In the genomic region with DNA sequence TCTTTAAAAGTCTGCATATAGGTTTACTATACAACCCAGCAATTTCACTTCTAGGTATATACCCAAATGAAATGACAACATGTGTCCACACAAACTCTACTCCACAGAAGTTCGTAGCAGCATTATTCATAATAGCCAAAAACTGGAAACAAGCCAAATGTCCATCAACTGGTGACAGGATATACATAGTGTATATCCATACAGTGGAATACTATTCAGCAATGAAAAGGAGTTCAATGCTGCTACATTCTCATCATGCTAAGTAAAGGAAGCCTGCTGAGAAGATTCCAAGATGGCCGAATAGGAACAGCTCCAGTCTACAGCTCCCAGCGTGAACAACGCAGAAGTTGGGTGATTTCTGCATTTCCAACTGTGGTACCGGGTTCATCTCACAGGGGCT, we compare ENCODE assay signal across 27 cellular contexts.
"Had no signal": no experiment of that assay in that cellular context is flagged by ENCODE, and none has a peak within 500 bp of the region (broad histone marks: within the 10 kb centered on the region; RNA-seq: fewer than 3 reads in every experiment).

No MANE protein-coding gene starts in this region.

- DNase-seq: stimulated activated CD4-positive, alpha-beta T cell treated with anti-CD3 and anti-CD28 coated beads, Interleukin-2, amount 100 ng/mL, for 48 hours; stimulated activated CD4-positive, alpha-beta T cell treated with anti-CD3 and anti-CD28 coated beads, Interleukin-4, amount 100 ng/mL, for 1 hour; stimulated activated CD4-positive, alpha-beta T cell treated with anti-CD3 and anti-CD28 coated beads, Interleukin-4, amount 100 ng/mL, for 24 hours; stimulated activated CD4-positive, alpha-beta T cell treated with anti-CD3 and anti-CD28 coated beads, Interleukin-4, amount 100 ng/mL, for 4 hours; stimulated activated CD8-positive, alpha-beta memory T cell treated with anti-CD3 and anti-CD28 coated beads, Interleukin-4, amount 100 ng/mL, for 48 hours; stimulated activated naive B cell treated with anti-CD40 and anti-IgM and Interleukin-4, amounts not matched to agents 10 μg/mL and 1 μg/mL and 100 μg/mL, for 72 hours; stimulated activated naive CD4-positive, alpha-beta T cell; stimulated activated naive CD4-positive, alpha-beta T cell treated with Interleukin-2 at 50 U/mL for 16 hours; stimulated activated naive CD8-positive, alpha-beta T cell treated with anti-CD3 and anti-CD28 coated beads, Interleukin-15, amount 100 ng/mL, for 72 hours; stimulated activated naive CD8-positive, alpha-beta T cell treated with anti-CD3 and anti-CD28 coated beads, Interleukin-15, Interleukin-2, amounts not matched to agents 100 U/mL and 50 U/mL, for 24 hours; stomach; substantia nigra; testis; thyroid gland; tibial artery; transverse colon; trophoblast cell; upper lobe of right lung; uterus had no signal

- H3K36me3 ChIP-seq: thoracic aorta, thyroid gland, upper lobe of right lung, uterus had no signal

- H3K4me1 ChIP-seq: stomach, suprapubic skin, testis, thyroid gland, tibial nerve, transverse colon, upper lobe of left lung, upper lobe of right lung, uterus, vagina had no signal

- H3K27me3 ChIP-seq: stomach, suprapubic skin, testis, thyroid gland, tibial artery, tibial nerve, transverse colon, upper lobe of left lung, upper lobe of right lung, uterus, vagina had no signal

- FAIRE-seq: urothelium cell line had no signal

- ATAC-seq: stimulated activated effector memory CD8-positive, alpha-beta T cell treated with anti-CD3 and anti-CD28 coated beads, Interleukin-12 subunit alpha, Interleukin-12 subunit beta, amount 100 ng/mL, for 72 hours; stimulated activated memory B cell treated with anti-CD40 and anti-IgM and Interleukin-4, amounts not matched to agents 10 μg/mL and 1 μg/mL and 100 μg/mL, for 72 hours; stimulated activated naive B cell treated with anti-CD40 and anti-IgM and Interleukin-4, amounts not matched to agents 10 μg/mL and 1 μg/mL and 100 μg/mL, for 72 hours; stimulated activated naive CD8-positive, alpha-beta T cell treated with anti-CD3 and anti-CD28 coated beads, Interleukin-15, amount 100 ng/mL, for 72 hours; stimulated activated naive CD8-positive, alpha-beta T cell treated with anti-CD3 and anti-CD28 coated beads, Interleukin-15, Interleukin-2, amounts not matched to agents 100 U/mL and 50 U/mL, for 24 hours; upper lobe of right lung had no signal

- H3K9me3 ChIP-seq: stomach, suprapubic skin, testis, thoracic aorta, thyroid gland, tibial artery, tibial nerve, transverse colon, upper lobe of left lung, upper lobe of right lung, uterus, vagina had no signal

- H3K27ac ChIP-seq: stomach, suprapubic skin, testis, thoracic aorta, thyroid gland, tibial artery, tibial nerve, transverse colon, upper lobe of left lung, upper lobe of right lung, uterus, vagina had no signal

- H3K4me3 ChIP-seq: stomach, suprapubic skin, testis, thoracic aorta, thyroid gland, tibial artery, tibial nerve, transverse colon, upper lobe of left lung, upper lobe of right lung, uterus, vagina had no signal
